19 cellular contexts compared by ENCODE assay signal in the genomic region with DNA sequence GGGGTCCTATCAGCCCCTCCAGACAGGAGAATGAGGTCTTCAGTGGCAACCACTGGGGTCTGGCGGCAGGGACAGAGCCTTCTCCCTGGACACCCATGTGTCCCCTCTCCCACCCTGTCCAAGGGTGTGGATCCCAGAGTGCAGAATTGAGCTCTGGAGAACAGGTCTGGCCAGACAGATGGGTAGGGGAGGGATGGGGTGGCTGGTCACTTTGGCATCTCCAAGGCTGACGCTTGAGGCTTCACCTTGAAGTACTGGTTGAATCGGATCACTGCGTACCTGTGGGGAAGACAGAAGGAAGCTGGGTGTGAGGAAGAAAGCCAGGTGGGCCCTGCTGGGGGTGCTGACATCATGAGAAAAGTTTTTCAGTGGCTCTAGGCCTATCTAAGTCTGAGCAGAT. TPM values are rescaled to one million over a fixed set of nuclear protein-coding genes. Genes with fewer than 3 reads are reported as not detected.
DNase-seq lines count a peak whose midpoint lies in the region; ATAC-seq and TF ChIP-seq lines count a peak whose summit lies in the region.
"Had no signal": no experiment of that assay in that cellular context is flagged by ENCODE, and none has a peak within 500 bp of the region (broad histone marks: within the 10 kb centered on the region; RNA-seq: fewer than 3 reads in every experiment).

No MANE protein-coding gene starts in this region.

- H2AFZ ChIP-seq in IMR-90 (replicated peaks; ENCODE audit: low read length, poor library complexity), result no peak overlapping the region

- H4K91ac ChIP-seq in IMR-90 (ENCODE audit: insufficient read depth, low read depth, low read length), result no peak overlapping the region

- peaks cover 18% of the 10 kb centered on the region for H3K9me1 ChIP-seq in IMR-90 (ENCODE audit: insufficient read depth, low read length)

- in situ Hi-C loops in IMR-90 (cut with MboI; ENCODE audit: low sequenced_read_pairs), result no loop called here

- H3K4me1 Mint-ChIP-seq in mesothelial cell of epicardium, result peaks cover 33% of the 10 kb centered on the region
- peaks cover 8 to 13% (median 13%) of the 10 kb centered on the region in 3 donors for H3K4me1 Mint-ChIP-seq in CD8-positive, alpha-beta memory T cell

- no peak overlapping the region for H3K4me2 ChIP-seq in IMR-90 (ENCODE audit: low read depth, low read length)

- peaks cover 9% of the 10 kb centered on the region for H3K36me3 Mint-ChIP-seq in mesothelial cell of epicardium
- H3K36me3 Mint-ChIP-seq in CD8-positive, alpha-beta memory T cell, result peaks cover 0 to 2% (median 0%) of the 10 kb centered on the region in 3 donors

- no peaks in the 10 kb centered on the region for H3K27me3 Mint-ChIP-seq in mesothelial cell of epicardium (ENCODE audit: low read depth)
- peaks cover 0 to 2% of the 10 kb centered on the region in 2 donors for H3K27me3 Mint-ChIP-seq in CD8-positive, alpha-beta memory T cell

- H2BK120ac ChIP-seq in IMR-90 (ENCODE audit: low read depth, low read length), result peak overlapping the region; percentile 88; the same call in 1 of the 2 replicates

- no peak overlapping the region for H2BK15ac ChIP-seq in IMR-90 (ENCODE audit: low read depth, low read length)

- no peaks in the 10 kb centered on the region for H3K79me1 ChIP-seq in IMR-90 (ENCODE audit: low read depth in 1 of 2, low read length in 2 of 2)

- DNase-seq in IMR-90 (no peak), body of pancreas (no peak), mesothelial cell of epicardium (ENCODE audit: low spot score in 2 of 2, unreplicated experiment in 2 of 2) (no peak), uterus (no peak), T-helper 9 cell (no peak), NCI-H1048 (lab: John Stamatoyannopoulos, UW) (no peak)
- no peak for DNase-seq in CD8-positive, alpha-beta memory T cell
- DNase-seq: ACHN, C1 segment of cervical spinal cord, Kasumi-1, MM.1S, NCI-H1092 treated with DMSO at 0.1 percent for 48 hours, NCI-H146, NCI-H2029 treated with DMSO at 0.1 percent for 48 hours, NCI-H2171 treated with DMSO at 0.1 percent for 48 hours, NCI-H510A, NCI-H774 had no signal

- 100% methylated on average over 1 of the region's 4 CpGs; no CpG with 5 or more reads in 1 of the 2 experiments for WGBS in IMR-90 (ENCODE audit: extremely low coverage in 2 of 2, insufficient read length in 1 of 2), 2 experiments
- 75 to 87% methylated on average over 4 of the region's 4 CpGs for WGBS in body of pancreas, 2 donors

- no peak overlapping the region; the same call in 1 of the 2 replicates for H2AK5ac ChIP-seq in IMR-90 (ENCODE audit: low read depth, low read length)

- H2BK20ac ChIP-seq in IMR-90 (ENCODE audit: low read depth, low read length), result peak overlapping the region; percentile 74

- no peak for TF ChIP-seq CTCF in IMR-90 (conservative IDR thresholded peaks at IDR 0.05; ENCODE audit: low read depth, low read length)
- no peak for TF ChIP-seq CTCF in body of pancreas (IDR thresholded peaks at IDR 0.05)
- TF ChIP-seq CTCF in mesothelial cell of epicardium (IDR thresholded peaks at IDR 0.05; ENCODE audit: unreplicated experiment), result no peak
- no peak for TF ChIP-seq CTCF in uterus (IDR thresholded peaks at IDR 0.05)

- H3K56ac ChIP-seq in IMR-90 (ENCODE audit: extremely low read depth, insufficient read depth, low read length), result no peak overlapping the region

- no peak overlapping the region for H3K23ac ChIP-seq in IMR-90 (ENCODE audit: low read depth, low read length)

- intact Hi-C loops in IMR-90 (cut with micrococcal nuclease), result no loop called here
- intact Hi-C loops in body of pancreas (cut with DNase I), result no loop called here
- intact Hi-C loops in uterus (cut with DNase I; ENCODE audit: low total_unique reads), result no loop called here

- H3K9me3 Mint-ChIP-seq in mesothelial cell of epicardium, result no peaks in the 10 kb centered on the region
- H3K9me3 Mint-ChIP-seq in CD8-positive, alpha-beta memory T cell, result no peaks in the 10 kb centered on the region

- H3K14ac ChIP-seq in IMR-90 (replicated peaks; ENCODE audit: low read depth, low read length), result no peak overlapping the region; the same call in 1 of the 2 replicates

- peak overlapping the region in 1 of 2 experiments; percentile 85; a peak in 2 of 4 replicates for H4K8ac ChIP-seq in IMR-90 (ENCODE audit: low read depth in 2 of 2, low read length in 2 of 2)

- peak overlapping the region; percentile 43 for H3K4ac ChIP-seq in IMR-90 (ENCODE audit: low read depth, low read length)

- H3K36me3 ChIP-seq in IMR-90 (ENCODE audit: control insufficient read depth, insufficient read depth, low read length), result peaks cover 13% of the 10 kb centered on the region; the same call in 1 of the 2 replicates
- H3K36me3 ChIP-seq in body of pancreas (replicated peaks in 1 of 2; ENCODE audit: insufficient read depth in 1 of 2, low read depth in 2 of 2), result no peaks in the 10 kb centered on the region
- no peaks in the 10 kb centered on the region for H3K36me3 ChIP-seq in uterus
- no peaks in the 10 kb centered on the region for H3K36me3 ChIP-seq in CD8-positive, alpha-beta memory T cell (ENCODE audit: insufficient read depth, low read length)

- CTCF ChIA-PET in IMR-90 (lab: Yijun Ruan, JAX), result interaction anchor here (7.8 kb wide), 1 partner anchor 261 kb away, joined by 95 read pairs; no protein-coding TSS in a partner anchor
- CTCF ChIA-PET in CD8-positive, alpha-beta memory T cell (lab: Charles Lee), result no interaction called here

- POLR2A ChIA-PET in IMR-90 (lab: Charles Lee; ENCODE audit: unreplicated experiment), result interaction anchor here (0.5 kb wide), 1 partner anchor 266 kb away, joined by 6 read pairs; no protein-coding TSS in a partner anchor
- POLR2A ChIA-PET in CD8-positive, alpha-beta memory T cell (lab: Charles Lee), result no interaction called here

- H3K27me3 ChIP-seq in IMR-90 (ENCODE audit: control insufficient read depth, insufficient read depth, low read length), result no peaks in the 10 kb centered on the region
- H3K27me3 ChIP-seq in body of pancreas, result no peaks in the 10 kb centered on the region
- no peaks in the 10 kb centered on the region for H3K27me3 ChIP-seq in uterus
- H3K27me3 ChIP-seq in CD8-positive, alpha-beta memory T cell (ENCODE audit: insufficient read depth, low read length, poor library complexity, severe bottlenecking), result no peaks in the 10 kb centered on the region

- H3K18ac ChIP-seq in IMR-90 (ENCODE audit: low read depth, low read length), result no peak overlapping the region

- TF ChIP-seq RAD21 in IMR-90 (IDR thresholded peaks at IDR 0.05; ENCODE audit: low read length), result no peak

- H3K27ac Mint-ChIP-seq in mesothelial cell of epicardium, result peak overlapping the region; percentile 12
- no peak overlapping the region for H3K27ac Mint-ChIP-seq in CD8-positive, alpha-beta memory T cell

- H2BK5ac ChIP-seq in IMR-90 (ENCODE audit: low read depth, low read length, poor library complexity, severe bottlenecking), result no peak overlapping the region

- no peak overlapping the region for H3K4me3 ChIP-seq in IMR-90 (ENCODE audit: insufficient read depth, low read depth, low read length)
- no peak overlapping the region for H3K4me3 ChIP-seq in body of pancreas
- no peak overlapping the region for H3K4me3 ChIP-seq in uterus
- no peak overlapping the region for H3K4me3 ChIP-seq in CD8-positive, alpha-beta memory T cell (ENCODE audit: low read length)

- no peak for TF ChIP-seq POLR2A in IMR-90 (IDR thresholded peaks at IDR 0.05; ENCODE audit: low read depth, low read length)
- no peak for TF ChIP-seq POLR2A in body of pancreas (IDR thresholded peaks at IDR 0.05)
- no peak for TF ChIP-seq POLR2A in uterus (IDR thresholded peaks at IDR 0.05)

- H3K4me1 ChIP-seq in IMR-90 (ENCODE audit: control insufficient read depth, insufficient read depth, low read length), result peaks cover 18% of the 10 kb centered on the region
- H3K4me1 ChIP-seq in body of pancreas, result peaks cover 49% of the 10 kb centered on the region
- peaks cover 19 to 26% of the 10 kb centered on the region in 2 donors for H3K4me1 ChIP-seq in uterus
- peaks cover 4% of the 10 kb centered on the region for H3K4me1 ChIP-seq in CD8-positive, alpha-beta memory T cell (ENCODE audit: insufficient read depth, low read length)

- peak overlapping the region; percentile 20 for H2AK9ac ChIP-seq in IMR-90 (replicated peaks; ENCODE audit: low read depth, low read length, poor library complexity)

- no peak for ATAC-seq in IMR-90 (ENCODE audit: low read depth)
- ATAC-seq in body of pancreas, result no peak

- H3K9me3 ChIP-seq in IMR-90 (ENCODE audit: control insufficient read depth, insufficient read depth, low read length) (no peaks in the 10 kb centered on the region), body of pancreas (no peaks in the 10 kb centered on the region), uterus (no peaks in the 10 kb centered on the region)
- H3K9me3 ChIP-seq in CD8-positive, alpha-beta memory T cell (ENCODE audit: low read length), result no peaks in the 10 kb centered on the region

- no TSS peak for BruUV-seq in IMR-90 (replicated peaks; lab: Mats Ljungman, UMichigan)

- no peaks in the 10 kb centered on the region for H4K20me1 ChIP-seq in IMR-90 (ENCODE audit: insufficient read depth, low read length)

- no peak overlapping the region for H3K9ac ChIP-seq in IMR-90 (ENCODE audit: low read depth, low read length)

- no peak overlapping the region for H3K4me3 Mint-ChIP-seq in mesothelial cell of epicardium
- no peak overlapping the region for H3K4me3 Mint-ChIP-seq in CD8-positive, alpha-beta memory T cell

- H4K5ac ChIP-seq in IMR-90 (ENCODE audit: low read depth, low read length), result no peak overlapping the region

- no peak overlapping the region for H3K27ac ChIP-seq in IMR-90 (ENCODE audit: insufficient read depth, low read length)
- peak overlapping the region in 3 of 4 donors; percentile 90 to 93 (median 93) for H3K27ac ChIP-seq in body of pancreas
- peak overlapping the region; percentile 76 to 82 for H3K27ac ChIP-seq in uterus
- no peak overlapping the region for H3K27ac ChIP-seq in CD8-positive, alpha-beta memory T cell (ENCODE audit: low read depth, low read length)

- dilution Hi-C loops in IMR-90 (cut with HindIII; ENCODE audit: low sequenced_read_pairs, unreplicated experiment), result loop anchor here (25.0 kb wide), 1 partner anchor 270 kb away; a partner anchor contains a TSS

RNA-seq across cellular contexts. Expression of a gene that starts 19.9 kb away (rescaled TPM):
- total RNA-seq in IMR-90 (2012; rRNA removed), result 24.7 and 26.0 TPM in 2 replicates
- 17.8 and 18.9 TPM in 2 replicates for polyA plus RNA-seq in IMR-90 (2012; rRNA removed)
- polyA plus RNA-seq in IMR-90 (2012; cell fraction: cytosol; rRNA removed), result 12.8 and 21.9 TPM in 2 replicates
- 9.1 and 9.2 TPM in 2 replicates for polyA plus RNA-seq in IMR-90 (2012; cell fraction: nucleus; rRNA removed; ENCODE audit: low replicate concordance)
- 10 to 100 TPM in 1 of 2 donors, 1 to 10 TPM in 1; 4.0 to 15.8 TPM for total RNA-seq in body of pancreas
- total RNA-seq in mesothelial cell of epicardium, result 18.5 to 19.2 TPM (median 18.9 TPM) in 3 replicates
- 10 to 100 TPM in 3 of 4 donors, 1 to 10 TPM in 1; 2.3 to 23.9 (median 13.9) TPM for total RNA-seq in uterus
- 1 to 10 TPM in 1 of 2 experiments, under 1 TPM in 1; 0.91 to 1.1 TPM for total RNA-seq in CD8-positive, alpha-beta memory T cell
- 6.1 TPM for polyA plus RNA-seq in CD8-positive, alpha-beta memory T cell

RNA-seq across cellular contexts. Expression of a gene that starts 34.2 kb away (rescaled TPM):
- total RNA-seq in IMR-90 (2012; rRNA removed) (0.28 and 0.54 TPM in 2 replicates), body of pancreas (not detected), mesothelial cell of epicardium (0.29 to 0.41 TPM in 2 of 3 replicates, not detected in the other), uterus (1 to 10 TPM in 2 of 4 donors, not detected in 2; 6.8 to 9.4 TPM)
- 1.1 and 1.2 TPM in 2 replicates for polyA plus RNA-seq in IMR-90 (2012; rRNA removed)
- polyA plus RNA-seq in IMR-90 (2012; cell fraction: cytosol; rRNA removed), result 0.27 and 0.78 TPM in 2 replicates
- 0.63 and 0.83 TPM in 2 replicates for polyA plus RNA-seq in IMR-90 (2012; cell fraction: nucleus; rRNA removed; ENCODE audit: low replicate concordance)
- total RNA-seq in CD8-positive, alpha-beta memory T cell, result not detected
- not detected for polyA plus RNA-seq in CD8-positive, alpha-beta memory T cell
- total RNA-seq: H4, OCI-LY7 had no signal

RNA-seq across cellular contexts. Expression of a gene that starts 59.1 kb away (rescaled TPM):
- total RNA-seq in IMR-90 (2012; rRNA removed) (0.54 and 0.56 TPM in 2 replicates), body of pancreas (10 to 100 TPM; 29.6 to 37.2 TPM), mesothelial cell of epicardium (58.0 to 61.7 TPM (median 61.7 TPM) in 3 replicates), uterus (100 to 1,000 TPM in 1 of 4 donors, 10 to 100 TPM in 3; 15.7 to 139 (median 37.9) TPM)
- polyA plus RNA-seq in IMR-90 (2012; rRNA removed), result 3.5 TPM in 2 replicates
- polyA plus RNA-seq in IMR-90 (2012; cell fraction: cytosol; rRNA removed), result 3.2 and 3.5 TPM in 2 replicates
- 9.6 and 15.9 TPM in 2 replicates for polyA plus RNA-seq in IMR-90 (2012; cell fraction: nucleus; rRNA removed; ENCODE audit: low replicate concordance)
- total RNA-seq in CD8-positive, alpha-beta memory T cell, result 1 to 10 TPM; 3.1 TPM
- polyA plus RNA-seq in CD8-positive, alpha-beta memory T cell, result 5.5 TPM

Comparison
In these comparisons a context has a peak if more than half of its experiments do, and no peak if none do; other contexts are left out.
1. H3K27ac ChIP-seq: peak in body of pancreas (3 of 4) and uterus (2 of 2); none in IMR-90 (single experiment) and CD8-positive, alpha-beta memory T cell (single experiment).
2. RNA of a gene that starts 59.1 kb away (total RNA-seq): 58.0 to 61.7 TPM in mesothelial cell of epicardium, 15.7 to 139 TPM in uterus and 29.6 to 37.2 TPM in body of pancreas; 3.1 TPM in CD8-positive, alpha-beta memory T cell and 0.54 to 0.56 TPM in IMR-90; every median in the first group is over 4 times any median in the second.